Comparison of ENCODE assay signal across 19 cellular contexts in the genomic region with DNA sequence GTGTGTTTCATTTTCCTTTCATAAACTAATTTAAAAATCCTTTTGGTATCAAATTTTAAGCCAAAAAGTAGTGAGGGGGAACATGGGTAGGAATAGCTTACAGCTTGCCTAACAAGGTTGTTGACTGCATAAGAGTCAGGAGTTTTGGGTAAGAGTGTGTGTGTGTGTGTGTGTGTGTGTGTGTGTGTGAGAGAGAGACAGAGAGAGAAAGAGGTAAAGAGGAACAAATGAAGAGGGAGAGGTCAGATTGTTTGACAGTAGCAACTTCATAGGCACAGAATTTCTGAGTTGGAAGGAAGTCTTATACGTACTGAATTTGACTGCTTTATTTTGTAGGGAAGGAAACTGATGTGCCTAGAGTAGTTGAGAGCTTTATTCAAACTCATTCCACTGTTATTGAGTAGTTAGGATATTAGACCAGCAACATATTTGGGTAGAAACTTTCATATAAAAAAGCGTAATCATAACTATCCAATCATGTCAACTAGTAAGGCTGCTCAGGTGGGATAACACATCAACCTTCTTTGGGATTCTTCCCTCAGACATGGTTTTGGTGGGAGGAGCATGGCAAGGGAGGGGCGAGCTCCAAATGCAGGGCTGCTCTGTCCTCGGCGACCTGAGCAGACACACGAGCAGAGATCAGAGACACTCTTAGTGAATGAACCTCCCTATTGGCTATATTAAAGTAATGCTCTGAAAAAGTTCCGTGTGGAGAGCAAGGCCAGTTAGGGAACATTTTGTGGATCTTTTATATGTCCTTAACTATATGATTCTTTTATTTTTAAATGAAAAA.
DNase-seq lines count a peak whose midpoint lies in the region; ATAC-seq and TF ChIP-seq lines count a peak whose summit lies in the region.
"Had no signal": no experiment of that assay in that cellular context is flagged by ENCODE, and none has a peak within 500 bp of the region (broad histone marks: within the 10 kb centered on the region; RNA-seq: fewer than 3 reads in every experiment).

No MANE protein-coding gene starts in this region.

- POLR2A ChIA-PET in activated CD8-positive, alpha-beta T cell treated with anti-CD3 and anti-CD28 coated beads, Interleukin-2, amount 10 ng/mL, durations not matched to agents 7 days and 5 days (lab: Charles Lee): no interaction called here
- POLR2A ChIA-PET in activated CD8-positive, alpha-beta T cell treated with anti-CD3 and anti-CD28 coated beads for 36 hours (lab: Charles Lee): no interaction called here

- intact Hi-C loops in activated CD8-positive, alpha-beta T cell treated with anti-CD3 and anti-CD28 coated beads for 36 hours (cut with micrococcal nuclease): no loop called here

- TF ChIP-seq CTCF in activated CD8-positive, alpha-beta T cell treated with anti-CD3 and anti-CD28 coated beads for 36 hours (IDR thresholded peaks at IDR 0.05): no peak
- TF ChIP-seq CTCF in thoracic aorta (IDR thresholded peaks at IDR 0.05): no peak

- H3K9me3 Mint-ChIP-seq in activated CD8-positive, alpha-beta T cell treated with anti-CD3 and anti-CD28 coated beads, Interleukin-2, amount 10 ng/mL, durations not matched to agents 7 days and 5 days (ENCODE audit: insufficient read depth): no peaks in the 10 kb centered on the region
- no peaks in the 10 kb centered on the region for H3K9me3 Mint-ChIP-seq in activated CD8-positive, alpha-beta T cell treated with anti-CD3 and anti-CD28 coated beads for 36 hours
- H3K9me3 Mint-ChIP-seq in memory B cell: no peaks in the 10 kb centered on the region
- H3K9me3 Mint-ChIP-seq: activated T-helper 1 cell treated with anti-CD3 and anti-CD28 coated beads, Interleukin-12 subunit alpha, Interleukin-12 subunit beta, Interleukin-2, Interleukin-4 antibody, amounts not matched to agents 30 ng/mL and 10 ng/mL and 1 ng/mL, durations not matched to agents 14 hours and 24 hours and 36 hours; effector memory CD8-positive, alpha-beta T cell had no signal

- H3K27ac ChIP-seq in thoracic aorta: peak overlapping the region; percentile 23 to 50
- H3K27ac ChIP-seq: BLaER1, upper lobe of left lung had no signal

- no peak for ATAC-seq in activated CD8-positive, alpha-beta T cell treated with anti-CD3 and anti-CD28 coated beads, Interleukin-2, amount 10 ng/mL, durations not matched to agents 7 days and 5 days
- no peak for ATAC-seq in activated CD8-positive, alpha-beta T cell treated with anti-CD3 and anti-CD28 coated beads for 36 hours
- no peak for ATAC-seq in memory B cell (ENCODE audit: low read depth)
- no peak for ATAC-seq in thoracic aorta (ENCODE audit: insufficient number of reproducible peaks, low FRiP score, low read depth)
- ATAC-seq in GM21423 (IDR thresholded peaks at IDR 0.05; ENCODE audit: unreplicated experiment): no peak
- no peak for ATAC-seq in GM18867 (IDR thresholded peaks at IDR 0.05; ENCODE audit: unreplicated experiment)
- ATAC-seq: effector memory CD8-positive, alpha-beta T cell; HCT116; left colon had no signal

- H3K9me3 ChIP-seq in thoracic aorta: no peaks in the 10 kb centered on the region
- H3K9me3 ChIP-seq: BLaER1, upper lobe of left lung had no signal

- H3K36me3 Mint-ChIP-seq in activated CD8-positive, alpha-beta T cell treated with anti-CD3 and anti-CD28 coated beads, Interleukin-2, amount 10 ng/mL, durations not matched to agents 7 days and 5 days (ENCODE audit: low read depth): peaks cover 7% of the 10 kb centered on the region
- no peaks in the 10 kb centered on the region for H3K36me3 Mint-ChIP-seq in activated CD8-positive, alpha-beta T cell treated with anti-CD3 and anti-CD28 coated beads for 36 hours (ENCODE audit: low read depth)
- H3K36me3 Mint-ChIP-seq in memory B cell: peaks cover 3% of the 10 kb centered on the region

- CTCF ChIA-PET in activated CD8-positive, alpha-beta T cell treated with anti-CD3 and anti-CD28 coated beads, Interleukin-2, amount 10 ng/mL, durations not matched to agents 7 days and 5 days (lab: Charles Lee): interaction anchor here (1.3 kb wide), 1 partner anchor 500 kb away, joined by 4 read pairs; no protein-coding TSS in a partner anchor
- CTCF ChIA-PET in activated CD8-positive, alpha-beta T cell treated with anti-CD3 and anti-CD28 coated beads for 36 hours (lab: Charles Lee): interaction anchor here (0.7 kb wide), 1 partner anchor 9 kb away, joined by 3 read pairs; no protein-coding TSS in a partner anchor

- peaks cover 9% of the 10 kb centered on the region for H3K4me1 Mint-ChIP-seq in activated CD8-positive, alpha-beta T cell treated with anti-CD3 and anti-CD28 coated beads, Interleukin-2, amount 10 ng/mL, durations not matched to agents 7 days and 5 days (ENCODE audit: low read depth)
- H3K4me1 Mint-ChIP-seq in activated CD8-positive, alpha-beta T cell treated with anti-CD3 and anti-CD28 coated beads for 36 hours (ENCODE audit: low read depth): peaks cover 29% of the 10 kb centered on the region
- H3K4me1 Mint-ChIP-seq in memory B cell: peaks cover 54% of the 10 kb centered on the region

- peak overlapping the region; percentile 13 for H3K27ac Mint-ChIP-seq in activated CD8-positive, alpha-beta T cell treated with anti-CD3 and anti-CD28 coated beads, Interleukin-2, amount 10 ng/mL, durations not matched to agents 7 days and 5 days
- H3K27ac Mint-ChIP-seq in activated CD8-positive, alpha-beta T cell treated with anti-CD3 and anti-CD28 coated beads for 36 hours: no peak overlapping the region
- peak overlapping the region; percentile 6 for H3K27ac Mint-ChIP-seq in memory B cell
- H3K27ac Mint-ChIP-seq: activated T-helper 1 cell treated with anti-CD3 and anti-CD28 coated beads, Interleukin-12 subunit alpha, Interleukin-12 subunit beta, Interleukin-2, Interleukin-4 antibody, amounts not matched to agents 30 ng/mL and 10 ng/mL and 1 ng/mL, durations not matched to agents 14 hours and 24 hours and 36 hours; effector memory CD8-positive, alpha-beta T cell had no signal

- peak overlapping the region; percentile 44 for H3K4me3 ChIP-seq in thoracic aorta
- H3K4me3 ChIP-seq: BLaER1, upper lobe of left lung had no signal

- H3K36me3 ChIP-seq in thoracic aorta: no peaks in the 10 kb centered on the region

- no peaks in the 10 kb centered on the region for H3K27me3 Mint-ChIP-seq in activated CD8-positive, alpha-beta T cell treated with anti-CD3 and anti-CD28 coated beads, Interleukin-2, amount 10 ng/mL, durations not matched to agents 7 days and 5 days (ENCODE audit: low read depth)
- no peaks in the 10 kb centered on the region for H3K27me3 Mint-ChIP-seq in activated CD8-positive, alpha-beta T cell treated with anti-CD3 and anti-CD28 coated beads for 36 hours
- H3K27me3 Mint-ChIP-seq in memory B cell: no peaks in the 10 kb centered on the region
- H3K27me3 Mint-ChIP-seq: effector memory CD8-positive, alpha-beta T cell had no signal

- no peak overlapping the region for H3K4me3 Mint-ChIP-seq in activated CD8-positive, alpha-beta T cell treated with anti-CD3 and anti-CD28 coated beads, Interleukin-2, amount 10 ng/mL, durations not matched to agents 7 days and 5 days
- H3K4me3 Mint-ChIP-seq in activated CD8-positive, alpha-beta T cell treated with anti-CD3 and anti-CD28 coated beads for 36 hours: no peak overlapping the region
- H3K4me3 Mint-ChIP-seq in memory B cell: no peak overlapping the region
- H3K4me3 Mint-ChIP-seq: activated T-helper 1 cell treated with anti-CD3 and anti-CD28 coated beads, Interleukin-12 subunit alpha, Interleukin-12 subunit beta, Interleukin-2, Interleukin-4 antibody, amounts not matched to agents 30 ng/mL and 10 ng/mL and 1 ng/mL, durations not matched to agents 14 hours and 24 hours and 36 hours; effector memory CD8-positive, alpha-beta T cell had no signal

- no peak for DNase-seq in activated CD8-positive, alpha-beta T cell treated with anti-CD3 and anti-CD28 coated beads, Interleukin-2, amount 10 ng/mL, durations not matched to agents 7 days and 5 days
- DNase-seq in activated CD8-positive, alpha-beta T cell treated with anti-CD3 and anti-CD28 coated beads for 36 hours: no peak
- peak; percentile 17 for DNase-seq in cerebellum (ENCODE audit: low spot score)
- DNase-seq in memory B cell (ENCODE audit: low spot score in 2 of 2): no peak
- no peak for DNase-seq in thoracic aorta (ENCODE audit: low spot score)
- DNase-seq in kidney glomerular epithelial cell (lab: John Stamatoyannopoulos, UW): no peak
- DNase-seq: 8988T; DMS 273 treated with DMSO at 0.1 percent for 48 hours; effector memory CD8-positive, alpha-beta T cell; NCI-H1436 treated with DMSO at 0.1 percent for 48 hours; NCI-H2171 treated with DMSO at 0.1 percent for 48 hours; stimulated activated CD4-positive, alpha-beta T cell treated with anti-CD3 and anti-CD28 coated beads, Interleukin-12 subunit alpha, Interleukin-12 subunit beta, amount 100 ng/mL, for 4 hours had no signal

- H3K4me1 ChIP-seq in thoracic aorta (ENCODE audit: control insufficient read depth in 1 of 2, low read depth in 2 of 2): peaks cover 22 to 84% of the 10 kb centered on the region in 2 donors

- H3K27me3 ChIP-seq in thoracic aorta (replicated peaks; ENCODE audit: insufficient read depth): no peaks in the 10 kb centered on the region
- H3K27me3 ChIP-seq: BLaER1, upper lobe of left lung had no signal
